In genomic region chr11:113579292-113579940, GRCh38 we compare ENCODE assay signal across 16 cellular contexts.
"Had no signal": no experiment of that assay in that cellular context is flagged by ENCODE, and none has a peak within 500 bp of the region (broad histone marks: within the 10 kb centered on the region; RNA-seq: fewer than 3 reads in every experiment).

No MANE protein-coding gene starts in this region.

- H3K27ac Mint-ChIP-seq: activated B cell treated with CpG ODN at 0.5 μM for 24 hours; activated CD4-positive, alpha-beta memory T cell treated with anti-CD3 and anti-CD28 coated beads, Interleukin-2, amount 10 ng/mL, durations not matched to agents 7 days and 5 days; activated naive CD8-positive, alpha-beta T cell; immature natural killer cell had no signal

- ATAC-seq: activated CD8-positive, alpha-beta memory T cell treated with anti-CD3 and anti-CD28 coated beads, Interleukin-2, amount 10 ng/mL, durations not matched to agents 7 days and 5 days; left ventricle myocardium superior; mucosa of descending colon had no signal

- H3K36me3 Mint-ChIP-seq: activated naive CD8-positive, alpha-beta T cell; immature natural killer cell; naive B cell had no signal

- H3K27me3 ChIP-seq: sigmoid colon, thyroid gland had no signal

- H3K4me3 ChIP-seq: dorsolateral prefrontal cortex, mucosa of descending colon, sigmoid colon, spleen, thyroid gland had no signal

- H3K9me3 ChIP-seq: mucosa of descending colon, sigmoid colon, spleen, thyroid gland had no signal

- H3K27ac ChIP-seq: dorsolateral prefrontal cortex, sigmoid colon, spleen, thyroid gland had no signal

- H3K9me3 Mint-ChIP-seq: activated B cell treated with CpG ODN at 0.5 μM for 24 hours, immature natural killer cell had no signal

- H3K36me3 ChIP-seq: sigmoid colon, spleen, thyroid gland had no signal

- FAIRE-seq: frontal cortex, TTC549 had no signal

- H3K4me3 Mint-ChIP-seq: activated B cell treated with CpG ODN at 0.5 μM for 24 hours; activated CD4-positive, alpha-beta memory T cell treated with anti-CD3 and anti-CD28 coated beads, Interleukin-2, amount 10 ng/mL, durations not matched to agents 7 days and 5 days; activated CD8-positive, alpha-beta memory T cell treated with anti-CD3 and anti-CD28 coated beads, Interleukin-2, amount 10 ng/mL, durations not matched to agents 7 days and 5 days; activated naive CD8-positive, alpha-beta T cell; immature natural killer cell; naive B cell had no signal

- DNase-seq: activated B cell treated with CpG ODN at 0.5 μM for 24 hours; activated CD4-positive, alpha-beta memory T cell treated with anti-CD3 and anti-CD28 coated beads, Interleukin-2, amount 10 ng/mL, durations not matched to agents 7 days and 5 days; activated CD4-positive, alpha-beta T cell treated with anti-CD3 and anti-CD28 coated beads for 48 hours; dorsolateral prefrontal cortex; immature natural killer cell; left ventricle myocardium superior; mucosa of descending colon; naive B cell; sigmoid colon; spleen; stimulated activated naive CD4-positive, alpha-beta T cell; thyroid gland had no signal

- H3K4me1 Mint-ChIP-seq: activated B cell treated with CpG ODN at 0.5 μM for 24 hours, naive B cell had no signal

- H3K4me1 ChIP-seq: sigmoid colon, spleen had no signal
